Comparison of ENCODE assay signal across 11 cellular contexts in genomic region chr3:185070491-185071335, GRCh38.
A peak's percentile ranks its signal among the peaks of the same experiment; 100 is the strongest.
DNase-seq lines count a peak whose midpoint lies in the region; ATAC-seq, FAIRE-seq and TF ChIP-seq lines count a peak whose summit lies in the region.
"Had no signal": no experiment of that assay in that cellular context is flagged by ENCODE, and none has a peak within 500 bp of the region (broad histone marks: within the 10 kb centered on the region; RNA-seq: fewer than 3 reads in every experiment).

No MANE protein-coding gene starts in this region.

- TF ChIP-seq CTCF in Calu3 (IDR thresholded peaks at IDR 0.05; ENCODE audit: unreplicated experiment), result no peak
- TF ChIP-seq CTCF in LNCaP clone FGC (IDR thresholded peaks at IDR 0.05; ENCODE audit: control insufficient read depth, extremely low read depth, insufficient read depth), result peak; percentile 40
- peak; percentile 35 for TF ChIP-seq CTCF in bronchial epithelial cell (IDR thresholded peaks at IDR 0.05; ENCODE audit: insufficient read depth, low read length, severe bottlenecking)
- TF ChIP-seq CTCF in right lobe of liver (IDR thresholded peaks at IDR 0.05), result peak; percentile 6 to 19 (median 16)

- H3K4me1 Mint-ChIP-seq in Calu3 (ENCODE audit: low read depth, unreplicated experiment), result no peaks in the 10 kb centered on the region
- H3K4me1 Mint-ChIP-seq: activated naive CD8-positive, alpha-beta T cell treated with anti-CD3 and anti-CD28 coated beads, Interleukin-2, amount 10 ng/mL, durations not matched to agents 7 days and 5 days had no signal

- 80% methylated on average over 7 of the region's 22 CpGs for WGBS in right lobe of liver (ENCODE audit: insufficient coverage, low coverage, low lambda C conversion rate, missing lambda C conversion rate)

- ATAC-seq in right lobe of liver, result peak; percentile 52 to 79 (median 60)
- no peak for ATAC-seq in HG03108 (IDR thresholded peaks at IDR 0.05; ENCODE audit: unreplicated experiment)
- no peak for ATAC-seq in HG03175 (IDR thresholded peaks at IDR 0.05; ENCODE audit: unreplicated experiment)

- no TSS peak for BruUV-seq in Calu3 (replicated peaks; lab: Mats Ljungman, UMichigan)

- no peak overlapping the region for H3K27ac Mint-ChIP-seq in Calu3 (ENCODE audit: unreplicated experiment)
- H3K27ac Mint-ChIP-seq: activated naive CD8-positive, alpha-beta T cell treated with anti-CD3 and anti-CD28 coated beads, Interleukin-2, amount 10 ng/mL, durations not matched to agents 7 days and 5 days; natural killer cell treated with Interleukin-12 subunit alpha and Interleukin-12 subunit beta and Interleukin-15 and Interleukin-18, amount 100 ng/mL, for 72 hours had no signal

- no peak overlapping the region for H3K4me3 ChIP-seq in LNCaP clone FGC (ENCODE audit: low read depth, low read length)
- H3K4me3 ChIP-seq in bronchial epithelial cell (ENCODE audit: low read depth, low read length), result no peak overlapping the region
- no peak overlapping the region for H3K4me3 ChIP-seq in right lobe of liver

- H3K9me3 Mint-ChIP-seq in Calu3 (ENCODE audit: low read depth, unreplicated experiment), result no peaks in the 10 kb centered on the region
- H3K9me3 Mint-ChIP-seq: activated naive CD8-positive, alpha-beta T cell treated with anti-CD3 and anti-CD28 coated beads, Interleukin-2, amount 10 ng/mL, durations not matched to agents 7 days and 5 days; natural killer cell treated with Interleukin-12 subunit alpha and Interleukin-12 subunit beta and Interleukin-15 and Interleukin-18, amount 100 ng/mL, for 72 hours had no signal

- no peak for FAIRE-seq in bronchial epithelial cell (lab: Jason Lieb, UNC)

- H3K36me3 Mint-ChIP-seq in Calu3 (ENCODE audit: insufficient read depth, unreplicated experiment), result peaks cover 2% of the 10 kb centered on the region
- H3K36me3 Mint-ChIP-seq: activated naive CD8-positive, alpha-beta T cell treated with anti-CD3 and anti-CD28 coated beads, Interleukin-2, amount 10 ng/mL, durations not matched to agents 7 days and 5 days; natural killer cell treated with Interleukin-12 subunit alpha and Interleukin-12 subunit beta and Interleukin-15 and Interleukin-18, amount 100 ng/mL, for 72 hours had no signal

- no peak for TF ChIP-seq POLR2A in right lobe of liver (IDR thresholded peaks at IDR 0.05)

- no peaks in the 10 kb centered on the region for H3K27me3 ChIP-seq in bronchial epithelial cell (ENCODE audit: control insufficient read depth, insufficient read depth, low read length)
- no peaks in the 10 kb centered on the region for H3K27me3 ChIP-seq in right lobe of liver

- intact Hi-C loops in Calu3 (cut with micrococcal nuclease; ENCODE audit: unreplicated experiment), result no loop called here
- intact Hi-C loops in right lobe of liver (cut with DNase I), result no loop called here

- DNase-seq in Calu3 (peak; percentile 45), LNCaP clone FGC (ENCODE audit: low read depth) (peak; percentile 8), bronchial epithelial cell (ENCODE audit: low read depth) (peak; percentile 11), right lobe of liver (peak in 1 of 3 donors; percentile 28), OCI-M2 (lab: John Stamatoyannopoulos, UW; ENCODE audit: unreplicated experiment) (no peak), GM19240 (ENCODE audit: insufficient read length, low spot score) (no peak)
- DNase-seq: activated naive CD8-positive, alpha-beta T cell treated with anti-CD3 and anti-CD28 coated beads, Interleukin-2, amount 10 ng/mL, durations not matched to agents 7 days and 5 days; NCI-H2171 had no signal

- no peak overlapping the region for H3K27ac ChIP-seq in right lobe of liver

- H3K36me3 ChIP-seq in bronchial epithelial cell (ENCODE audit: control insufficient read depth, insufficient read depth, low read length) (no peaks in the 10 kb centered on the region), right lobe of liver (no peaks in the 10 kb centered on the region)

- H3K27me3 Mint-ChIP-seq in Calu3 (ENCODE audit: unreplicated experiment), result peaks cover 38% of the 10 kb centered on the region
- H3K27me3 Mint-ChIP-seq: activated naive CD8-positive, alpha-beta T cell treated with anti-CD3 and anti-CD28 coated beads, Interleukin-2, amount 10 ng/mL, durations not matched to agents 7 days and 5 days had no signal

- H3K9me3 ChIP-seq in right lobe of liver, result no peaks in the 10 kb centered on the region

- H3K4me1 ChIP-seq in right lobe of liver, result no peaks in the 10 kb centered on the region

- CTCF ChIA-PET in Calu3 (lab: Charles Lee), result interaction anchor here (0.5 to 2.3 kb wide), 3 partner anchors 8 to 1384 kb away, joined by 4 to 7 read pairs (median 5); no protein-coding TSS in a partner anchor

- H3K4me3 Mint-ChIP-seq in Calu3 (ENCODE audit: low read depth, unreplicated experiment), result no peak overlapping the region
- H3K4me3 Mint-ChIP-seq: activated naive CD8-positive, alpha-beta T cell treated with anti-CD3 and anti-CD28 coated beads, Interleukin-2, amount 10 ng/mL, durations not matched to agents 7 days and 5 days; natural killer cell treated with Interleukin-12 subunit alpha and Interleukin-12 subunit beta and Interleukin-15 and Interleukin-18, amount 100 ng/mL, for 72 hours had no signal

Comparison
In these comparisons a context has a peak if more than half of its experiments do, and no peak if none do; other contexts are left out.
1. DNase-seq: peak in Calu3 (single experiment), LNCaP clone FGC (single experiment) and bronchial epithelial cell (single experiment); none in OCI-M2 (single experiment) and GM19240 (single experiment).
2. ATAC-seq: peak in right lobe of liver (4 of 4); none in HG03108 (single experiment) and HG03175 (single experiment).